ENCODE assay signal across 9 cellular contexts in the genomic region with DNA sequence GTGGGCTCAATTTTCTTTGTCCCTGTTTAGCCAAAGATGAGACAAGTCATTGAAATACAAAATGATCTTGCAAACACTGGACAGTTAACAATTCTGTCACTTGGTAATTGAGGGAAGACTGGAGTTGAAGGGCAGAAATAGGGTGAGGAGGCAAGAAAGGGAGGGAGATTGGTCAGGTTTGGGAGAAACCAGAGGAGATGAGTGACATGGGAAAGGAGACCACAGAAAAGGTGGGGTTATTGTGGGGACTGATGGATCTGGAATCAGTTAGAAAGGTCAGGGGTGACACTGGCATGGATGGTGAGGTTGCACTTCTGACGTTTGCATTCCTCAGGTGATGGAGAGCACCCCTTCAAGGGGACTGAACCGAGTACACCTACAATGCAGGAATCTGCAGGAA. TPM values are rescaled to one million over a fixed set of nuclear protein-coding genes. Genes with fewer than 3 reads are reported as not detected.
A peak's percentile ranks its signal among the peaks of the same experiment; 100 is the strongest.
DNase-seq lines count a peak whose midpoint lies in the region; ATAC-seq, FAIRE-seq and TF ChIP-seq lines count a peak whose summit lies in the region.
"Had no signal": no experiment of that assay in that cellular context is flagged by ENCODE, and none has a peak within 500 bp of the region (broad histone marks: within the 10 kb centered on the region; RNA-seq: fewer than 3 reads in every experiment).

No MANE protein-coding gene starts in this region.

- H3K9me3 Mint-ChIP-seq in activated CD4-positive, alpha-beta T cell treated with anti-CD3 and anti-CD28 coated beads, Interleukin-2, amount 10 ng/mL, durations not matched to agents 24 days and 14 days, result no peaks in the 10 kb centered on the region

- H3K36me3 ChIP-seq in adipocyte (ENCODE audit: control insufficient read depth, insufficient read depth, low read length, severe bottlenecking) (peaks cover 35% of the 10 kb centered on the region), HepG2 (replicated peaks in 1 of 2; ENCODE audit: control insufficient read depth in 1 of 2, insufficient read depth in 2 of 2, low read length in 2 of 2) (peaks cover 4 to 26% of the 10 kb centered on the region in 2 experiments; a peak in 4 of 5 replicates), thoracic aorta (peaks cover 12% of the 10 kb centered on the region)

- 31% methylated on average over 2 of the region's 2 CpGs for WGBS in HepG2 (ENCODE audit: low lambda C conversion rate)

- ATAC-seq in HepG2 (no peak), thoracic aorta (ENCODE audit: insufficient number of reproducible peaks, low FRiP score, low read depth) (no peak)

- TF ChIP-seq POLR2A in HepG2 (IDR thresholded peaks at IDR 0.05; ENCODE audit: insufficient read depth in 1 of 2, low read depth in 2 of 2, low read length in 2 of 2), result no peak

- H3K27me3 ChIP-seq in adipocyte (replicated peaks; ENCODE audit: control insufficient read depth, insufficient read depth, low read length), result no peaks in the 10 kb centered on the region
- H3K27me3 ChIP-seq in HepG2 (ENCODE audit: control insufficient read depth in 1 of 2, insufficient read depth in 2 of 2, low read length in 2 of 2), result no peaks in the 10 kb centered on the region; a peak in 1 of 5 replicates
- no peaks in the 10 kb centered on the region for H3K27me3 ChIP-seq in thoracic aorta (replicated peaks; ENCODE audit: insufficient read depth)

- H3K27ac Mint-ChIP-seq in activated CD4-positive, alpha-beta T cell treated with anti-CD3 and anti-CD28 coated beads, Interleukin-2, amount 10 ng/mL, durations not matched to agents 24 days and 14 days, result peak overlapping the region; percentile 86

- peak overlapping the region; percentile 98 for H3K4me3 Mint-ChIP-seq in activated CD4-positive, alpha-beta T cell treated with anti-CD3 and anti-CD28 coated beads, Interleukin-2, amount 10 ng/mL, durations not matched to agents 24 days and 14 days

- no peak for DNase-seq in activated CD4-positive, alpha-beta T cell treated with anti-CD3 and anti-CD28 coated beads, Interleukin-2, amount 10 ng/mL, durations not matched to agents 24 days and 14 days
- no peak for DNase-seq in activated CD4-positive, alpha-beta T cell treated with anti-CD3 and anti-CD28 coated beads, Interleukin-2, amount 50 U/mL, for 48 hours
- DNase-seq in adipocyte (ENCODE audit: low read depth) (no peak), HepG2 (ENCODE audit: low spot score) (no peak), thoracic aorta (ENCODE audit: low spot score) (no peak), germinal center (ENCODE audit: low spot score) (no peak), AML-193 (lab: John Stamatoyannopoulos, UW) (no peak)
- DNase-seq in activated CD4-positive, CD25-positive, alpha-beta regulatory T cell (lab: John Stamatoyannopoulos, UW), result no peak

- BruUV-seq in HepG2 (replicated peaks; lab: Mats Ljungman, UMichigan), result no TSS peak

- no peaks in the 10 kb centered on the region for H4K20me1 ChIP-seq in HepG2 (ENCODE audit: insufficient read depth, low read length)

- peaks cover 32% of the 10 kb centered on the region for H3K4me1 Mint-ChIP-seq in activated CD4-positive, alpha-beta T cell treated with anti-CD3 and anti-CD28 coated beads, Interleukin-2, amount 10 ng/mL, durations not matched to agents 24 days and 14 days

- intact Hi-C loops in activated CD4-positive, alpha-beta T cell treated with anti-CD3 and anti-CD28 coated beads, Interleukin-2, amount 10 ng/mL, durations not matched to agents 24 days and 14 days (cut with micrococcal nuclease), result loop anchor here (1.0 kb wide), 1 partner anchor 222 kb away; the partner anchor contains the start of gene PPP1R18
- intact Hi-C loops in HepG2 (cut with micrococcal nuclease; ENCODE audit: unreplicated experiment), result loop anchor here (2.0 kb wide), 1 partner anchor 32 kb away; no protein-coding TSS in a partner anchor

- peak overlapping the region; percentile 93 for H3K4me2 ChIP-seq in HepG2 (ENCODE audit: low read depth, low read length)

- H3K36me3 Mint-ChIP-seq in activated CD4-positive, alpha-beta T cell treated with anti-CD3 and anti-CD28 coated beads, Interleukin-2, amount 10 ng/mL, durations not matched to agents 24 days and 14 days (ENCODE audit: low read depth), result peaks cover 37% of the 10 kb centered on the region

- H3K4me3 ChIP-seq in adipocyte (ENCODE audit: low read length) (peak overlapping the region; percentile 97), HepG2 (replicated peaks in 1 of 3; ENCODE audit: insufficient read depth in 1 of 3, low read depth in 2 of 3, low read length in 3 of 3) (peak overlapping the region; percentile 76 to 98 (median 82)), thoracic aorta (peak overlapping the region; percentile 100)

- H3K9ac ChIP-seq in adipocyte (ENCODE audit: low read length), result peak overlapping the region; percentile 94
- peak overlapping the region; percentile 74 for H3K9ac ChIP-seq in HepG2 (ENCODE audit: insufficient read depth, low read depth, low read length)

- TF ChIP-seq EP300 in HepG2 (IDR thresholded peaks at IDR 0.05; ENCODE audit: low read depth in 2 of 2, low read length in 2 of 2) (no peak), HepG2 (CRISPR knock-in tag; IDR thresholded peaks at IDR 0.05; ENCODE audit: borderline replicate concordance) (no peak)

- CTCF ChIA-PET in HepG2 (lab: Yijun Ruan, JAX; ENCODE audit: low intra/inter-chr PET ratio, low total read pairs), result no interaction called here

- H3K27ac ChIP-seq in HepG2 (ENCODE audit: extremely low read length, insufficient read depth, low read length) (peak overlapping the region; percentile 22), thoracic aorta (no peak overlapping the region)

- no peak for FAIRE-seq in HepG2 (lab: Jason Lieb, UNC)

- H3K9me3 ChIP-seq in adipocyte (ENCODE audit: control insufficient read depth, low read length) (no peaks in the 10 kb centered on the region), HepG2 (ENCODE audit: low read length) (no peaks in the 10 kb centered on the region), thoracic aorta (no peaks in the 10 kb centered on the region)

- in situ Hi-C loops in HepG2 (cut with HindIII; ENCODE audit: extremely low pct_ligation_motif_present, low pct_unique_long_range_greater_than_20kb), result no loop called here

- H3K4me1 ChIP-seq in adipocyte (ENCODE audit: control insufficient read depth, insufficient read depth, low read length) (peaks cover 22% of the 10 kb centered on the region), HepG2 (ENCODE audit: insufficient read depth, low read length) (peaks cover 42% of the 10 kb centered on the region), thoracic aorta (ENCODE audit: control insufficient read depth in 1 of 2, low read depth in 2 of 2) (peaks cover 7 to 28% of the 10 kb centered on the region in 2 donors)

- no peaks in the 10 kb centered on the region for H3K27me3 Mint-ChIP-seq in activated CD4-positive, alpha-beta T cell treated with anti-CD3 and anti-CD28 coated beads, Interleukin-2, amount 10 ng/mL, durations not matched to agents 24 days and 14 days

- no peak overlapping the region for H2AFZ ChIP-seq in HepG2 (ENCODE audit: low read length)

- H3K79me2 ChIP-seq in HepG2 (ENCODE audit: insufficient read depth, low read length), result peaks cover 17% of the 10 kb centered on the region

- TF ChIP-seq RAD21 in HepG2 (CRISPR knock-in tag; IDR thresholded peaks at IDR 0.05), result no peak

- POLR2A ChIA-PET in HepG2 (lab: Yijun Ruan, JAX), result interaction anchor here (1.1 to 5.4 kb wide), 2 partner anchors 25 to 338 kb away, joined by 3 to 45 read pairs; partner anchors contain the start of genes ABCF1 and DDR1

- no peak for TF ChIP-seq CTCF in HepG2 (CRISPR knock-in tag; IDR thresholded peaks at IDR 0.05)
- TF ChIP-seq CTCF in thoracic aorta (IDR thresholded peaks at IDR 0.05), result no peak

RNA-seq across cellular contexts. Expression of gene GTF2H4, which starts 0.7 kb away (rescaled TPM):
- 58.7 and 60.3 TPM in 2 replicates for total RNA-seq in activated CD4-positive, alpha-beta T cell treated with anti-CD3 and anti-CD28 coated beads, Interleukin-2, amount 10 ng/mL, durations not matched to agents 24 days and 14 days
- 15.9 and 18.0 TPM in 2 replicates for total RNA-seq in HepG2 (2016; rRNA removed; fragmentation: Illumina TruSeq; extraction: Trizol)
- 1.5 and 3.1 TPM in 2 replicates for total RNA-seq in HepG2 (2016; cell fraction: cytosol; rRNA removed; fragmentation: Illumina TruSeq; extraction: Trizol; ENCODE audit: low read depth)
- 14.1 and 17.5 TPM in 2 replicates for total RNA-seq in HepG2 (2016; cell fraction: insoluble cytoplasmic fraction; rRNA removed; fragmentation: Illumina TruSeq; extraction: Trizol)
- total RNA-seq in HepG2 (2016; cell fraction: membrane; rRNA removed; fragmentation: Illumina TruSeq; extraction: Trizol), result 4.5 and 5.7 TPM in 2 replicates
- total RNA-seq in HepG2 (2016; cell fraction: nucleus; rRNA removed; fragmentation: Illumina TruSeq; extraction: Trizol), result 27.0 and 30.2 TPM in 2 replicates
- 49.3 and 58.3 TPM in 2 replicates for polyA plus RNA-seq in HepG2 (2011; rRNA removed)
- 19.9 and 20.1 TPM in 2 replicates for polyA plus RNA-seq in HepG2 (2011; cell fraction: cytosol; rRNA removed)
- polyA plus RNA-seq in HepG2 (2011; cell fraction: nucleus; rRNA removed), result 258 and 287 TPM in 2 replicates
- 29.0 and 51.4 TPM in 2 replicates for polyA plus RNA-seq in HepG2 (2012)
- polyA plus RNA-seq in HepG2 (2016; cell fraction: cytosol; fragmentation: Illumina TruSeq; extraction: Trizol; ENCODE audit: low read depth), result 2.6 and 3.1 TPM in 2 replicates
- 25.8 and 31.0 TPM in 2 replicates for polyA plus RNA-seq in HepG2 (2016; cell fraction: insoluble cytoplasmic fraction; fragmentation: Illumina TruSeq; extraction: Trizol; ENCODE audit: low read depth)
- polyA plus RNA-seq in HepG2 (2016; cell fraction: membrane; fragmentation: Illumina TruSeq; extraction: Trizol; ENCODE audit: low read depth), result 4.9 and 6.0 TPM in 2 replicates
- 114 and 125 TPM in 2 replicates for polyA plus RNA-seq in HepG2 (2016; cell fraction: nucleus; fragmentation: Illumina TruSeq; extraction: Trizol; ENCODE audit: insufficient read depth, low read depth)
- polyA minus RNA-seq in HepG2 (2011; rRNA and poly(A)+ RNA removed; ENCODE audit: low replicate concordance), result 25.0 and 30.0 TPM in 2 replicates
- polyA minus RNA-seq in HepG2 (2011; cell fraction: cytosol; rRNA and poly(A)+ RNA removed), result 4.9 and 8.5 TPM in 2 replicates
- polyA minus RNA-seq in HepG2 (2011; cell fraction: nucleus; rRNA and poly(A)+ RNA removed), result 61.3 and 64.4 TPM in 2 replicates
- 10 to 100 TPM; 14.9 to 42.2 TPM for total RNA-seq in thoracic aorta

RNA-seq across cellular contexts. Expression of gene VARS2, which starts 5.3 kb away (rescaled TPM):
- 74.8 and 84.2 TPM in 2 replicates for total RNA-seq in activated CD4-positive, alpha-beta T cell treated with anti-CD3 and anti-CD28 coated beads, Interleukin-2, amount 10 ng/mL, durations not matched to agents 24 days and 14 days
- 45.9 and 71.8 TPM in 2 replicates for total RNA-seq in HepG2 (2016; rRNA removed; fragmentation: Illumina TruSeq; extraction: Trizol)
- 12.3 and 14.4 TPM in 2 replicates for total RNA-seq in HepG2 (2016; cell fraction: cytosol; rRNA removed; fragmentation: Illumina TruSeq; extraction: Trizol; ENCODE audit: low read depth)
- total RNA-seq in HepG2 (2016; cell fraction: insoluble cytoplasmic fraction; rRNA removed; fragmentation: Illumina TruSeq; extraction: Trizol), result 38.9 and 75.5 TPM in 2 replicates
- total RNA-seq in HepG2 (2016; cell fraction: membrane; rRNA removed; fragmentation: Illumina TruSeq; extraction: Trizol), result 27.5 and 28.2 TPM in 2 replicates
- 63.3 and 78.0 TPM in 2 replicates for total RNA-seq in HepG2 (2016; cell fraction: nucleus; rRNA removed; fragmentation: Illumina TruSeq; extraction: Trizol)
- 61.8 and 68.8 TPM in 2 replicates for polyA plus RNA-seq in HepG2 (2011; rRNA removed)
- polyA plus RNA-seq in HepG2 (2011; cell fraction: cytosol; rRNA removed), result 21.9 and 29.1 TPM in 2 replicates
- polyA plus RNA-seq in HepG2 (2011; cell fraction: nucleus; rRNA removed), result 392 and 449 TPM in 2 replicates
- 45.5 and 49.9 TPM in 2 replicates for polyA plus RNA-seq in HepG2 (2012)
- 9.2 and 9.4 TPM in 2 replicates for polyA plus RNA-seq in HepG2 (2016; cell fraction: cytosol; fragmentation: Illumina TruSeq; extraction: Trizol; ENCODE audit: low read depth)
- 31.3 and 38.2 TPM in 2 replicates for polyA plus RNA-seq in HepG2 (2016; cell fraction: insoluble cytoplasmic fraction; fragmentation: Illumina TruSeq; extraction: Trizol; ENCODE audit: low read depth)
- 17.7 and 19.1 TPM in 2 replicates for polyA plus RNA-seq in HepG2 (2016; cell fraction: membrane; fragmentation: Illumina TruSeq; extraction: Trizol; ENCODE audit: low read depth)
- polyA plus RNA-seq in HepG2 (2016; cell fraction: nucleus; fragmentation: Illumina TruSeq; extraction: Trizol; ENCODE audit: insufficient read depth, low read depth), result 189 and 203 TPM in 2 replicates
- 37.3 and 128 TPM in 2 replicates for polyA minus RNA-seq in HepG2 (2011; rRNA and poly(A)+ RNA removed; ENCODE audit: low replicate concordance)
- 32.2 and 37.4 TPM in 2 replicates for polyA minus RNA-seq in HepG2 (2011; cell fraction: cytosol; rRNA and poly(A)+ RNA removed)
- polyA minus RNA-seq in HepG2 (2011; cell fraction: nucleus; rRNA and poly(A)+ RNA removed), result 56.0 and 56.3 TPM in 2 replicates
- total RNA-seq in thoracic aorta, result 10 to 100 TPM; 20.2 to 26.0 TPM

RNA-seq across cellular contexts. Expression of gene SFTA2, which starts 23.3 kb away (rescaled TPM):
- total RNA-seq in activated CD4-positive, alpha-beta T cell treated with anti-CD3 and anti-CD28 coated beads, Interleukin-2, amount 10 ng/mL, durations not matched to agents 24 days and 14 days, result not detected in 2 replicates
- total RNA-seq in HepG2 (2016; rRNA removed; fragmentation: Illumina TruSeq; extraction: Trizol), result not detected in 2 replicates
- not detected in 2 replicates for total RNA-seq in HepG2 (2016; cell fraction: cytosol; rRNA removed; fragmentation: Illumina TruSeq; extraction: Trizol; ENCODE audit: low read depth)
- not detected in 2 replicates for total RNA-seq in HepG2 (2016; cell fraction: insoluble cytoplasmic fraction; rRNA removed; fragmentation: Illumina TruSeq; extraction: Trizol)
- not detected in 2 replicates for total RNA-seq in HepG2 (2016; cell fraction: membrane; rRNA removed; fragmentation: Illumina TruSeq; extraction: Trizol)
- not detected in 2 replicates for total RNA-seq in HepG2 (2016; cell fraction: nucleus; rRNA removed; fragmentation: Illumina TruSeq; extraction: Trizol)
- polyA plus RNA-seq in HepG2 (2011; rRNA removed), result not detected in 2 replicates
- not detected in 2 replicates for polyA plus RNA-seq in HepG2 (2011; cell fraction: cytosol; rRNA removed)
- not detected in 2 replicates for polyA plus RNA-seq in HepG2 (2011; cell fraction: nucleus; rRNA removed)
- polyA plus RNA-seq in HepG2 (2012), result not detected in 2 replicates
- not detected in 2 replicates for polyA plus RNA-seq in HepG2 (2016; cell fraction: cytosol; fragmentation: Illumina TruSeq; extraction: Trizol; ENCODE audit: low read depth)
- not detected in 2 replicates for polyA plus RNA-seq in HepG2 (2016; cell fraction: insoluble cytoplasmic fraction; fragmentation: Illumina TruSeq; extraction: Trizol; ENCODE audit: low read depth)
- polyA plus RNA-seq in HepG2 (2016; cell fraction: membrane; fragmentation: Illumina TruSeq; extraction: Trizol; ENCODE audit: low read depth), result not detected in 2 replicates
- polyA plus RNA-seq in HepG2 (2016; cell fraction: nucleus; fragmentation: Illumina TruSeq; extraction: Trizol; ENCODE audit: insufficient read depth, low read depth), result not detected in 2 replicates
- not detected in 2 replicates for polyA minus RNA-seq in HepG2 (2011; rRNA and poly(A)+ RNA removed; ENCODE audit: low replicate concordance)
- not detected in 2 replicates for polyA minus RNA-seq in HepG2 (2011; cell fraction: cytosol; rRNA and poly(A)+ RNA removed)
- polyA minus RNA-seq in HepG2 (2011; cell fraction: nucleus; rRNA and poly(A)+ RNA removed), result not detected in 2 replicates
- not detected for total RNA-seq in thoracic aorta
- total RNA-seq: activated CD8-positive, alpha-beta memory T cell treated with anti-CD3 and anti-CD28 coated beads for 36 hours had no signal

RNA-seq across cellular contexts. Expression of gene DDR1, which starts 24.4 kb away (rescaled TPM):
- 18.8 and 22.9 TPM in 2 replicates for total RNA-seq in activated CD4-positive, alpha-beta T cell treated with anti-CD3 and anti-CD28 coated beads, Interleukin-2, amount 10 ng/mL, durations not matched to agents 24 days and 14 days
- total RNA-seq in HepG2 (2016; rRNA removed; fragmentation: Illumina TruSeq; extraction: Trizol), result 7.0 and 16.7 TPM in 2 replicates
- 5.8 and 8.2 TPM in 2 replicates for total RNA-seq in HepG2 (2016; cell fraction: cytosol; rRNA removed; fragmentation: Illumina TruSeq; extraction: Trizol; ENCODE audit: low read depth)
- total RNA-seq in HepG2 (2016; cell fraction: insoluble cytoplasmic fraction; rRNA removed; fragmentation: Illumina TruSeq; extraction: Trizol), result 6.0 and 18.2 TPM in 2 replicates
- total RNA-seq in HepG2 (2016; cell fraction: membrane; rRNA removed; fragmentation: Illumina TruSeq; extraction: Trizol), result 8.1 and 9.1 TPM in 2 replicates
- total RNA-seq in HepG2 (2016; cell fraction: nucleus; rRNA removed; fragmentation: Illumina TruSeq; extraction: Trizol), result 18.1 and 22.9 TPM in 2 replicates
- 20.2 and 25.0 TPM in 2 replicates for polyA plus RNA-seq in HepG2 (2011; rRNA removed)
- 18.2 and 20.9 TPM in 2 replicates for polyA plus RNA-seq in HepG2 (2011; cell fraction: cytosol; rRNA removed)
- polyA plus RNA-seq in HepG2 (2011; cell fraction: nucleus; rRNA removed), result 49.4 and 65.3 TPM in 2 replicates
- 21.2 TPM in 2 replicates for polyA plus RNA-seq in HepG2 (2012)
- polyA plus RNA-seq in HepG2 (2016; cell fraction: cytosol; fragmentation: Illumina TruSeq; extraction: Trizol; ENCODE audit: low read depth), result 1.3 and 1.5 TPM in 2 replicates
- polyA plus RNA-seq in HepG2 (2016; cell fraction: insoluble cytoplasmic fraction; fragmentation: Illumina TruSeq; extraction: Trizol; ENCODE audit: low read depth), result 6.6 and 7.2 TPM in 2 replicates
- 3.5 and 3.7 TPM in 2 replicates for polyA plus RNA-seq in HepG2 (2016; cell fraction: membrane; fragmentation: Illumina TruSeq; extraction: Trizol; ENCODE audit: low read depth)
- 37.9 and 40.3 TPM in 2 replicates for polyA plus RNA-seq in HepG2 (2016; cell fraction: nucleus; fragmentation: Illumina TruSeq; extraction: Trizol; ENCODE audit: insufficient read depth, low read depth)
- polyA minus RNA-seq in HepG2 (2011; rRNA and poly(A)+ RNA removed; ENCODE audit: low replicate concordance), result 53.5 and 64.7 TPM in 2 replicates
- 28.8 and 29.1 TPM in 2 replicates for polyA minus RNA-seq in HepG2 (2011; cell fraction: cytosol; rRNA and poly(A)+ RNA removed)
- polyA minus RNA-seq in HepG2 (2011; cell fraction: nucleus; rRNA and poly(A)+ RNA removed), result 25.2 and 31.7 TPM in 2 replicates
- total RNA-seq in thoracic aorta, result 10 to 100 TPM; 22.1 to 23.8 TPM

RNA-seq across cellular contexts. Expression of gene MUCL3, which starts 32.1 kb away (rescaled TPM):
- total RNA-seq in activated CD4-positive, alpha-beta T cell treated with anti-CD3 and anti-CD28 coated beads, Interleukin-2, amount 10 ng/mL, durations not matched to agents 24 days and 14 days, result not detected in 2 replicates
- total RNA-seq in HepG2 (2016; rRNA removed; fragmentation: Illumina TruSeq; extraction: Trizol) (not detected in 2 replicates), thoracic aorta (10 to 100 TPM in 1 of 2 donors, not detected in 1; 13.8 TPM)
- not detected in 2 replicates for total RNA-seq in HepG2 (2016; cell fraction: cytosol; rRNA removed; fragmentation: Illumina TruSeq; extraction: Trizol; ENCODE audit: low read depth)
- not detected in 2 replicates for total RNA-seq in HepG2 (2016; cell fraction: insoluble cytoplasmic fraction; rRNA removed; fragmentation: Illumina TruSeq; extraction: Trizol)
- not detected in 2 replicates for total RNA-seq in HepG2 (2016; cell fraction: membrane; rRNA removed; fragmentation: Illumina TruSeq; extraction: Trizol)
- not detected in 2 replicates for total RNA-seq in HepG2 (2016; cell fraction: nucleus; rRNA removed; fragmentation: Illumina TruSeq; extraction: Trizol)
- polyA plus RNA-seq in HepG2 (2011; rRNA removed), result not detected in 2 replicates
- polyA plus RNA-seq in HepG2 (2011; cell fraction: cytosol; rRNA removed), result not detected in 2 replicates
- polyA plus RNA-seq in HepG2 (2011; cell fraction: nucleus; rRNA removed), result not detected in 2 replicates
- not detected in 2 replicates for polyA plus RNA-seq in HepG2 (2012)
- polyA plus RNA-seq in HepG2 (2016; cell fraction: cytosol; fragmentation: Illumina TruSeq; extraction: Trizol; ENCODE audit: low read depth), result not detected in 2 replicates
- polyA plus RNA-seq in HepG2 (2016; cell fraction: insoluble cytoplasmic fraction; fragmentation: Illumina TruSeq; extraction: Trizol; ENCODE audit: low read depth), result not detected in 2 replicates
- not detected in 2 replicates for polyA plus RNA-seq in HepG2 (2016; cell fraction: membrane; fragmentation: Illumina TruSeq; extraction: Trizol; ENCODE audit: low read depth)
- not detected in 2 replicates for polyA plus RNA-seq in HepG2 (2016; cell fraction: nucleus; fragmentation: Illumina TruSeq; extraction: Trizol; ENCODE audit: insufficient read depth, low read depth)
- not detected in 2 replicates for polyA minus RNA-seq in HepG2 (2011; rRNA and poly(A)+ RNA removed; ENCODE audit: low replicate concordance)
- not detected in 2 replicates for polyA minus RNA-seq in HepG2 (2011; cell fraction: cytosol; rRNA and poly(A)+ RNA removed)
- not detected in 2 replicates for polyA minus RNA-seq in HepG2 (2011; cell fraction: nucleus; rRNA and poly(A)+ RNA removed)
- total RNA-seq: activated CD8-positive, alpha-beta memory T cell treated with anti-CD3 and anti-CD28 coated beads for 36 hours had no signal
